Comparison of ENCODE assay signal across 12 cellular contexts in the genomic region with DNA sequence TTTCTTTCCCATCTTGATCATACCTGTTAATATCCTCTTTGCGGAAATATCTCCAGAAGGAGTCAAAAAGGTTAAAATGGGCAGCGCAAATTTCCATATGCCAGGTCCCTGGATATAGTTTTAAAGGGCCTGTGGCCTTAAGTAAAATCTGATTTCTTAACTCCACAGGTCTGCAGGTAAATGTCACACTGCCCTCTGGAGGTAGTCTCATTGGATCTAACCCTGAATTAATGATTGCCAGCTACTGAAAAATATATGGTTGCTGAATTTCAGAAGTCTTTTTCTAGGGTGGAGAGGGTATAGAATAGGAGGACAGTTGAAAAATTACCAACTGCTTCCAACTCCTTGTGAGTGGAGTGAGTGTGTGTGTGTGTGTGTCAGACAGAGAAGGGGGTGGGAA. TPM values are rescaled to one million over a fixed set of nuclear protein-coding genes. Genes with fewer than 3 reads are reported as not detected.
DNase-seq lines count a peak whose midpoint lies in the region; ATAC-seq and TF ChIP-seq lines count a peak whose summit lies in the region.
"Had no signal": no experiment of that assay in that cellular context is flagged by ENCODE, and none has a peak within 500 bp of the region (broad histone marks: within the 10 kb centered on the region; RNA-seq: fewer than 3 reads in every experiment).

No MANE protein-coding gene starts in this region.

- DNase-seq in GM06990 (ENCODE audit: extremely low read depth, insufficient read length) (no peak), NCI-H69 (lab: John Stamatoyannopoulos, UW) (peak; percentile 51), dermis microvascular lymphatic vessel endothelial cell (ENCODE audit: low read depth in 2 of 2) (peak; percentile 1 to 45), naive B cell (peak; percentile 42), DMS114 treated with DMSO at 0.1 percent for 48 hours (lab: John Stamatoyannopoulos, UW; ENCODE audit: unreplicated experiment) (no peak), RKO (ENCODE audit: low spot score) (no peak), DMS153 (lab: John Stamatoyannopoulos, UW) (no peak)
- DNase-seq in stimulated activated naive CD8-positive, alpha-beta T cell treated with anti-CD3 and anti-CD28 coated beads, Interleukin-15, amount 100 ng/mL, for 72 hours = no peak
- DNase-seq: activated CD4-positive, CD25-positive, alpha-beta regulatory T cell; activated naive CD8-positive, alpha-beta T cell treated with anti-CD3 and anti-CD28 coated beads, Interleukin-2, amount 50 U/mL, for 24 hours; psoas muscle had no signal

- H3K27me3 Mint-ChIP-seq in naive B cell = no peaks in the 10 kb centered on the region
- H3K27me3 Mint-ChIP-seq in stimulated activated naive CD8-positive, alpha-beta T cell treated with anti-CD3 and anti-CD28 coated beads, Interleukin-15, amount 100 ng/mL, for 72 hours = peaks cover 63% of the 10 kb centered on the region

- no peak overlapping the region for H3K4me3 ChIP-seq in GM06990 (replicated peaks; ENCODE audit: low read depth, low read length)
- H3K4me3 ChIP-seq: psoas muscle had no signal

- H3K27me3 ChIP-seq in GM06990 (replicated peaks; ENCODE audit: control insufficient read depth, insufficient read depth, low read length) = no peaks in the 10 kb centered on the region

- H3K4me3 Mint-ChIP-seq in naive B cell = no peak overlapping the region
- H3K4me3 Mint-ChIP-seq in stimulated activated naive CD8-positive, alpha-beta T cell treated with anti-CD3 and anti-CD28 coated beads, Interleukin-15, amount 100 ng/mL, for 72 hours = no peak overlapping the region
- H3K4me3 Mint-ChIP-seq: activated naive CD8-positive, alpha-beta T cell treated with anti-CD3 and anti-CD28 coated beads, Interleukin-2, amount 50 U/mL, for 24 hours had no signal

- TF ChIP-seq CTCF in GM06990 (IDR thresholded peaks at IDR 0.05; ENCODE audit: insufficient read depth, low read length, poor library complexity, severe bottlenecking) = peak; percentile 30

- H3K36me3 Mint-ChIP-seq in naive B cell = peaks cover 11 to 40% of the 10 kb centered on the region in 2 donors

- H3K27ac Mint-ChIP-seq in naive B cell = no peak overlapping the region
- H3K27ac Mint-ChIP-seq in stimulated activated naive CD8-positive, alpha-beta T cell treated with anti-CD3 and anti-CD28 coated beads, Interleukin-15, amount 100 ng/mL, for 72 hours = no peak overlapping the region
- H3K27ac Mint-ChIP-seq: activated naive CD8-positive, alpha-beta T cell treated with anti-CD3 and anti-CD28 coated beads, Interleukin-2, amount 50 U/mL, for 24 hours had no signal

- ATAC-seq in naive B cell (ENCODE audit: low read depth in 2 of 2) = peak; percentile 67 to 70
- no peak for ATAC-seq in stimulated activated naive CD8-positive, alpha-beta T cell treated with anti-CD3 and anti-CD28 coated beads, Interleukin-15, amount 100 ng/mL, for 72 hours
- ATAC-seq: activated naive CD8-positive, alpha-beta T cell treated with anti-CD3 and anti-CD28 coated beads, Interleukin-2, amount 50 U/mL, for 24 hours; psoas muscle had no signal

- no peaks in the 10 kb centered on the region for H3K36me3 ChIP-seq in GM06990 (ENCODE audit: control insufficient read depth, insufficient read depth, low read length)

- H3K4me1 Mint-ChIP-seq in naive B cell = peaks cover 27 to 34% (median 34%) of the 10 kb centered on the region in 3 donors
- H3K4me1 Mint-ChIP-seq in stimulated activated naive CD8-positive, alpha-beta T cell treated with anti-CD3 and anti-CD28 coated beads, Interleukin-15, amount 100 ng/mL, for 72 hours = no peaks in the 10 kb centered on the region

- H3K9me3 Mint-ChIP-seq in naive B cell = peaks cover 0 to 30% (median 24%) of the 10 kb centered on the region in 7 donors
- peaks cover 18 to 25% of the 10 kb centered on the region in 2 donors for H3K9me3 Mint-ChIP-seq in stimulated activated naive CD8-positive, alpha-beta T cell treated with anti-CD3 and anti-CD28 coated beads, Interleukin-15, amount 100 ng/mL, for 72 hours

RNA-seq across cellular contexts. Expression of gene MOXD1, which starts 8.5 kb away (rescaled TPM):
- total RNA-seq in dermis microvascular lymphatic vessel endothelial cell = under 0.01 TPM in 2 replicates
- polyA plus RNA-seq in naive B cell (ENCODE audit: low read depth in 6 of 6) = 10 to 100 TPM in 2 of 6 donors, 1 to 10 TPM in 4; 3.8 to 11.4 (median 8.1) TPM
- total RNA-seq: NCI-H460 had no signal

Comparison
In these comparisons a context has a peak if more than half of its experiments do, and no peak if none do; other contexts are left out.
1. DNase-seq: peak in NCI-H69 (single experiment), dermis microvascular lymphatic vessel endothelial cell (2 of 2) and naive B cell (single experiment); none in GM06990 (single experiment), DMS114 treated with DMSO at 0.1 percent for 48 hours (single experiment), stimulated activated naive CD8-positive, alpha-beta T cell treated with anti-CD3 and anti-CD28 coated beads, Interleukin-15, amount 100 ng/mL, for 72 hours (0 of 2), RKO (single experiment) and DMS153 (single experiment).